19 cellular contexts compared by ENCODE assay signal in genomic region chrY:8821106-8821505, GRCh38.
"Had no signal": no experiment of that assay in that cellular context is flagged by ENCODE, and none has a peak within 500 bp of the region (broad histone marks: within the 10 kb centered on the region; RNA-seq: fewer than 3 reads in every experiment).

No MANE protein-coding gene starts in this region.

- H3K27me3 ChIP-seq: MG63 had no signal

- H3K4me3 ChIP-seq: MG63 had no signal

- DNase-seq: KBM-7, MG63, NCI-H1092, NCI-H1105 treated with DMSO at 0.1 percent for 48 hours, NCI-H1417 treated with DMSO at 0.1 percent for 48 hours, NCI-H146, NCI-H1694 treated with DMSO at 0.1 percent for 48 hours, NCI-H1930, NCI-H2081, NCI-H2107, NCI-H2227 treated with DMSO at 0.1 percent for 48 hours, NCI-H446, NCI-H510A, NCI-H524 treated with DMSO at 0.1 percent for 48 hours, NCI-H69, NCI-H774, SHP77, SK-N-SH had no signal

- H3K9me3 ChIP-seq: MG63, SK-N-SH had no signal

- H3K36me3 ChIP-seq: MG63 had no signal

- H3K27ac ChIP-seq: RWPE1 had no signal
